10 cellular contexts compared by ENCODE assay signal in the genomic region with DNA sequence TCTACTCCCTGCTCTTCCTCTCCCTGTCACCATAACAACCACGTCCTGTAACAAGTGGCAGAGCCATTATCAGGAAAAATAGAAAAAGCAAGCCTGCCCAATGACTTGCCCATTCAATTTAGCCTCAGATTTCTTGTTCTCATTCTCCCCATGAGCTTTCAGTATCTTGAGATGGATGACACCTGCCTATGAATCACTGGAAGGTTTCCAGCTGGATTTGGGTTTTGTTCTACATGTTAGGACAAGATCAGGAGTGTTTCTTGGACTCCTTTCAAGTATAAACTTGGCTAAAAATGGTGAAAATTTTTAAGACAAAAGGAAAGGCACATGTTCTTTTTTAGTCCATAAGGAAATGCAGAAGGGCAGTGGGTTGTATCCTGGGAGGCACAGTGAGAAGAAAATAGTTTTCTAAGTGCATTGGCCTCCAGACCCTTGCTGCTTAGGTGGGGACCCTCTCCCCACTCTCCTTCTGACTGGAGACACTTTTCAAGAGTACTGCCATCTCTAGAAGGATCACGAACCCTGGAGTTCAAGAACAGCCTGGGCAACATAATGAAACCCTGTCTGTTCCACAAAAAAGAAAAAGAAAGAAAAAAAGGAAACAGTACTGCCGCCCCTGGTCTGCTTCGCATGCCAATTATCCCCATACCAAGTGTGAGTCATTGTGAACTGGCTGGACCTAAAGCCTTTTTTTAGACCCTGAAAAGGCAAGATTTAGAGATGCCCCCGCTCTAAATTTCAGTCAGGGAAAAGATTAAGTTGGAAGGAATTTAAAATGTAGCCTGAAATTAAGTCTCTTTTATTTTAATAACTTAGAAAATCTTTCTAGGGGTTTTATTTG. TPM values are rescaled to one million over a fixed set of nuclear protein-coding genes. Genes with fewer than 3 reads are reported as not detected.
DNase-seq lines count a peak whose midpoint lies in the region; ATAC-seq, FAIRE-seq and TF ChIP-seq lines count a peak whose summit lies in the region.
"Had no signal": no experiment of that assay in that cellular context is flagged by ENCODE, and none has a peak within 500 bp of the region (broad histone marks: within the 10 kb centered on the region; RNA-seq: fewer than 3 reads in every experiment).

No MANE protein-coding gene starts in this region.

- POLR2A ChIA-PET in SK-N-SH (lab: Yijun Ruan, JAX): no interaction called here

- no peak overlapping the region for H3K27ac Mint-ChIP-seq in activated CD4-positive, alpha-beta T cell treated with anti-CD3 and anti-CD28 coated beads, Interleukin-2, amount 10 ng/mL, durations not matched to agents 24 days and 14 days
- H3K27ac Mint-ChIP-seq: naive B cell had no signal

- no peaks in the 10 kb centered on the region for H3K36me3 Mint-ChIP-seq in activated CD4-positive, alpha-beta T cell treated with anti-CD3 and anti-CD28 coated beads, Interleukin-2, amount 10 ng/mL, durations not matched to agents 24 days and 14 days (ENCODE audit: low read depth)
- H3K36me3 Mint-ChIP-seq: naive B cell had no signal

- TF ChIP-seq CTCF in SK-N-SH (IDR thresholded peaks at IDR 0.05): no peak

- no peak overlapping the region for H3K4me3 Mint-ChIP-seq in activated CD4-positive, alpha-beta T cell treated with anti-CD3 and anti-CD28 coated beads, Interleukin-2, amount 10 ng/mL, durations not matched to agents 24 days and 14 days
- H3K4me3 Mint-ChIP-seq: naive B cell had no signal

- DNase-seq in NCI-H2171 treated with DMSO at 0.1 percent for 48 hours (lab: John Stamatoyannopoulos, UW): peak; percentile 2
- no peak for DNase-seq in NCI-H2171 (lab: John Stamatoyannopoulos, UW)
- DNase-seq in SK-N-SH: no peak
- peak; percentile 49 for DNase-seq in fibroblast of the conjunctiva (ENCODE audit: low read depth)
- peak; percentile 62 for DNase-seq in urothelium cell line (ENCODE audit: low spot score)
- DNase-seq in activated CD4-positive, alpha-beta T cell treated with anti-CD3 and anti-CD28 coated beads, Interleukin-2, amount 10 ng/mL, durations not matched to agents 24 days and 14 days: no peak
- DNase-seq in stimulated activated CD4-positive, alpha-beta T cell treated with anti-CD3 and anti-CD28 coated beads, Interleukin-1b, Interleukin-23, amount 100 ng/mL, for 48 hours: no peak
- DNase-seq: naive B cell had no signal

- H3K9me3 ChIP-seq in SK-N-SH: no peaks in the 10 kb centered on the region

- intact Hi-C loops in activated CD4-positive, alpha-beta T cell treated with anti-CD3 and anti-CD28 coated beads, Interleukin-2, amount 10 ng/mL, durations not matched to agents 24 days and 14 days (cut with micrococcal nuclease): no loop called here

- peak overlapping the region; percentile 60 to 94; a peak in 3 of 4 replicates for H3K27ac ChIP-seq in SK-N-SH (ENCODE audit: low read depth in 2 of 2, low read length in 1 of 2)

- peak overlapping the region; percentile 56; the same call in 1 of the 2 replicates for H3K9ac ChIP-seq in SK-N-SH

- H3F3A ChIP-seq in SK-N-SH (replicated peaks; ENCODE audit: insufficient read depth): peaks cover 23% of the 10 kb centered on the region

- no peaks in the 10 kb centered on the region for H3K4me1 Mint-ChIP-seq in activated CD4-positive, alpha-beta T cell treated with anti-CD3 and anti-CD28 coated beads, Interleukin-2, amount 10 ng/mL, durations not matched to agents 24 days and 14 days
- H3K4me1 Mint-ChIP-seq: naive B cell had no signal

- no peak for FAIRE-seq in urothelium cell line (lab: Jason Lieb, UNC)

- 12% methylated on average over 5 of the region's 5 CpGs for WGBS in SK-N-SH (ENCODE audit: low lambda C conversion rate)

- no peaks in the 10 kb centered on the region for H3K27me3 Mint-ChIP-seq in activated CD4-positive, alpha-beta T cell treated with anti-CD3 and anti-CD28 coated beads, Interleukin-2, amount 10 ng/mL, durations not matched to agents 24 days and 14 days

- H3K4me1 ChIP-seq in SK-N-SH (ENCODE audit: control insufficient read depth in 1 of 2, insufficient read depth in 2 of 2, low read depth in 1 of 2, low read length in 1 of 2): peaks cover 0 to 20% of the 10 kb centered on the region in 2 experiments; a peak in 3 of 4 replicates

- H3K9me2 ChIP-seq in SK-N-SH: no peaks in the 10 kb centered on the region

- peak overlapping the region; percentile 10 to 51; a peak in 3 of 4 replicates for H3K4me3 ChIP-seq in SK-N-SH (ENCODE audit: low read depth in 2 of 2, low read length in 1 of 2)
- H3K4me3 ChIP-seq: esophagus muscularis mucosa had no signal

- CTCF ChIA-PET in SK-N-SH (lab: Yijun Ruan, JAX): no interaction called here

- no peaks in the 10 kb centered on the region for H3K36me3 ChIP-seq in SK-N-SH (replicated peaks in 1 of 2; ENCODE audit: control insufficient read depth in 1 of 2, insufficient read depth in 2 of 2, low read length in 1 of 2)
- H3K36me3 ChIP-seq: esophagus muscularis mucosa had no signal

- ATAC-seq in HG03460 (IDR thresholded peaks at IDR 0.05; ENCODE audit: unreplicated experiment): no peak

- no peaks in the 10 kb centered on the region for H3K79me2 ChIP-seq in SK-N-SH (ENCODE audit: insufficient read depth)

- no peak for TF ChIP-seq RAD21 in SK-N-SH (IDR thresholded peaks at IDR 0.05; ENCODE audit: low read length)

- peaks cover 3% of the 10 kb centered on the region for H3K9me3 Mint-ChIP-seq in activated CD4-positive, alpha-beta T cell treated with anti-CD3 and anti-CD28 coated beads, Interleukin-2, amount 10 ng/mL, durations not matched to agents 24 days and 14 days

- peak in 1 of 2 experiments; percentile 63; a peak in 2 of 4 replicates for TF ChIP-seq EP300 in SK-N-SH (IDR thresholded peaks at IDR 0.05; ENCODE audit: borderline replicate concordance in 1 of 2, low read depth in 1 of 2, low read length in 1 of 2)

- peak overlapping the region; percentile 66 for H2AFZ ChIP-seq in SK-N-SH (ENCODE audit: low read depth)

- H3K4me2 ChIP-seq in SK-N-SH: peak overlapping the region; percentile 64

- H3K27me3 ChIP-seq in SK-N-SH (ENCODE audit: insufficient read depth): no peaks in the 10 kb centered on the region
- H3K27me3 ChIP-seq: esophagus muscularis mucosa had no signal

- H4K20me1 ChIP-seq in SK-N-SH (ENCODE audit: insufficient read depth): no peaks in the 10 kb centered on the region

TF ChIP-seq in SK-N-SH, 30 proteins besides CTCF, POLR2A, EP300 and RAD21 (continues in another document):
- TF ChIP-seq, protein P1, sequence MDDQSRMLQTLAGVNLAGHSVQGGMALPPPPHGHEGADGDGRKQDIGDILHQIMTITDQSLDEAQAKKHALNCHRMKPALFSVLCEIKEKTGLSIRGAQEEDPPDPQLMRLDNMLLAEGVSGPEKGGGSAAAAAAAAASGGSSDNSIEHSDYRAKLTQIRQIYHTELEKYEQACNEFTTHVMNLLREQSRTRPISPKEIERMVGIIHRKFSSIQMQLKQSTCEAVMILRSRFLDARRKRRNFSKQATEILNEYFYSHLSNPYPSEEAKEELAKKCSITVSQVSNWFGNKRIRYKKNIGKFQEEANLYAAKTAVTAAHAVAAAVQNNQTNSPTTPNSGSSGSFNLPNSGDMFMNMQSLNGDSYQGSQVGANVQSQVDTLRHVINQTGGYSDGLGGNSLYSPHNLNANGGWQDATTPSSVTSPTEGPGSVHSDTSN (IDR thresholded peaks at IDR 0.05): peak; percentile 83
- 0 out of 2 replicates have a peak, but pooled peaks have one; percentile 22 for TF ChIP-seq TEAD4 (IDR thresholded peaks at IDR 0.05; ENCODE audit: borderline replicate concordance, insufficient read depth)
- TF ChIP-seq, protein P2, sequence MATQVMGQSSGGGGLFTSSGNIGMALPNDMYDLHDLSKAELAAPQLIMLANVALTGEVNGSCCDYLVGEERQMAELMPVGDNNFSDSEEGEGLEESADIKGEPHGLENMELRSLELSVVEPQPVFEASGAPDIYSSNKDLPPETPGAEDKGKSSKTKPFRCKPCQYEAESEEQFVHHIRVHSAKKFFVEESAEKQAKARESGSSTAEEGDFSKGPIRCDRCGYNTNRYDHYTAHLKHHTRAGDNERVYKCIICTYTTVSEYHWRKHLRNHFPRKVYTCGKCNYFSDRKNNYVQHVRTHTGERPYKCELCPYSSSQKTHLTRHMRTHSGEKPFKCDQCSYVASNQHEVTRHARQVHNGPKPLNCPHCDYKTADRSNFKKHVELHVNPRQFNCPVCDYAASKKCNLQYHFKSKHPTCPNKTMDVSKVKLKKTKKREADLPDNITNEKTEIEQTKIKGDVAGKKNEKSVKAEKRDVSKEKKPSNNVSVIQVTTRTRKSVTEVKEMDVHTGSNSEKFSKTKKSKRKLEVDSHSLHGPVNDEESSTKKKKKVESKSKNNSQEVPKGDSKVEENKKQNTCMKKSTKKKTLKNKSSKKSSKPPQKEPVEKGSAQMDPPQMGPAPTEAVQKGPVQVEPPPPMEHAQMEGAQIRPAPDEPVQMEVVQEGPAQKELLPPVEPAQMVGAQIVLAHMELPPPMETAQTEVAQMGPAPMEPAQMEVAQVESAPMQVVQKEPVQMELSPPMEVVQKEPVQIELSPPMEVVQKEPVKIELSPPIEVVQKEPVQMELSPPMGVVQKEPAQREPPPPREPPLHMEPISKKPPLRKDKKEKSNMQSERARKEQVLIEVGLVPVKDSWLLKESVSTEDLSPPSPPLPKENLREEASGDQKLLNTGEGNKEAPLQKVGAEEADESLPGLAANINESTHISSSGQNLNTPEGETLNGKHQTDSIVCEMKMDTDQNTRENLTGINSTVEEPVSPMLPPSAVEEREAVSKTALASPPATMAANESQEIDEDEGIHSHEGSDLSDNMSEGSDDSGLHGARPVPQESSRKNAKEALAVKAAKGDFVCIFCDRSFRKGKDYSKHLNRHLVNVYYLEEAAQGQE (IDR thresholded peaks at IDR 0.05; ENCODE audit: low read depth, low read length): no peak
- TF ChIP-seq GATA2 (CRISPR knock-in tag; IDR thresholded peaks at IDR 0.05): no peak
- TF ChIP-seq POLR2AphosphoS5 (IDR thresholded peaks at IDR 0.05; ENCODE audit: low read depth, low read length): peak; percentile 15; the same call in 1 of the 2 replicates
- TF ChIP-seq SIN3A (IDR thresholded peaks at IDR 0.05; ENCODE audit: borderline replicate concordance, low read depth, low read length): no peak
- peak; percentile 73 for TF ChIP-seq JUND (IDR thresholded peaks at IDR 0.05)
- TF ChIP-seq MEF2A (IDR thresholded peaks at IDR 0.05; ENCODE audit: borderline replicate concordance, low read depth): peak; percentile 71; the same call in 1 of the 2 replicates
- no peak for TF ChIP-seq ELF1 (IDR thresholded peaks at IDR 0.05)
- peak; percentile 86 for TF ChIP-seq TCF12 (IDR thresholded peaks at IDR 0.05)

RNA-seq across cellular contexts. Expression of a gene that starts 51.0 kb away (rescaled TPM):
- not detected in 2 replicates for polyA plus RNA-seq in SK-N-SH (2012; rRNA removed)
- polyA plus RNA-seq in SK-N-SH (2012; cell fraction: cytosol; rRNA removed): not detected in 2 replicates
- polyA plus RNA-seq in SK-N-SH (2012; cell fraction: nucleus; rRNA removed): 0.14 TPM in 1 of 2 replicates, not detected in the other
- total RNA-seq in activated CD4-positive, alpha-beta T cell treated with anti-CD3 and anti-CD28 coated beads, Interleukin-2, amount 10 ng/mL, durations not matched to agents 24 days and 14 days: not detected in 2 replicates
- total RNA-seq: esophagus muscularis mucosa had no signal

Comparison
In these comparisons a context has a peak if more than half of its experiments do, and no peak if none do; other contexts are left out.
1. DNase-seq: peak in NCI-H2171 treated with DMSO at 0.1 percent for 48 hours (single experiment), fibroblast of the conjunctiva (single experiment) and urothelium cell line (single experiment); none in NCI-H2171 (single experiment), SK-N-SH (single experiment), activated CD4-positive, alpha-beta T cell treated with anti-CD3 and anti-CD28 coated beads, Interleukin-2, amount 10 ng/mL, durations not matched to agents 24 days and 14 days (single experiment) and stimulated activated CD4-positive, alpha-beta T cell treated with anti-CD3 and anti-CD28 coated beads, Interleukin-1b, Interleukin-23, amount 100 ng/mL, for 48 hours (single experiment).